19 cellular contexts compared by ENCODE assay signal in genomic region chr10:117540640-117541404, GRCh38. TPM values are rescaled to one million over a fixed set of nuclear protein-coding genes. Genes with fewer than 3 reads are reported as not detected.
DNase-seq lines count a peak whose midpoint lies in the region; ATAC-seq and TF ChIP-seq lines count a peak whose summit lies in the region.
"Had no signal": no experiment of that assay in that cellular context is flagged by ENCODE, and none has a peak within 500 bp of the region (broad histone marks: within the 10 kb centered on the region; RNA-seq: fewer than 3 reads in every experiment).

No MANE protein-coding gene starts in this region.

- H3K4me1 ChIP-seq in ectodermal cell (ENCODE audit: control insufficient read depth, insufficient read depth, low read length) (peaks cover 22% of the 10 kb centered on the region), neural progenitor cell (peaks cover 35% of the 10 kb centered on the region), spleen (peaks cover 17 to 75% (median 56%) of the 10 kb centered on the region in 6 donors)

- H3K4me3 ChIP-seq in ectodermal cell (ENCODE audit: insufficient read depth, low read depth, low read length) = peak overlapping the region; percentile 27
- H3K4me3 ChIP-seq in neural progenitor cell = peak overlapping the region; percentile 83
- no peak overlapping the region for H3K4me3 ChIP-seq in spleen
- H3K4me3 ChIP-seq: thyroid gland had no signal

- H3K79me2 ChIP-seq in neural progenitor cell (ENCODE audit: low read depth) = peaks cover 67% of the 10 kb centered on the region

- H3K36me3 Mint-ChIP-seq in stimulated activated naive CD8-positive, alpha-beta T cell treated with anti-CD3 and anti-CD28 coated beads, Interleukin-15, Interleukin-2, amounts not matched to agents 100 ng/mL and 50 ng/mL, for 24 hours (ENCODE audit: low read depth) = no peaks in the 10 kb centered on the region
- H3K36me3 Mint-ChIP-seq in neural progenitor cell = peaks cover 4% of the 10 kb centered on the region

- H4K20me1 ChIP-seq in neural progenitor cell (ENCODE audit: low read depth) = peaks cover 71% of the 10 kb centered on the region

- no peak for ATAC-seq in stimulated activated naive CD8-positive, alpha-beta T cell treated with anti-CD3 and anti-CD28 coated beads, Interleukin-15, amount 100 ng/mL, for 72 hours
- no peak for ATAC-seq in HG03108 (IDR thresholded peaks at IDR 0.05; ENCODE audit: unreplicated experiment)
- ATAC-seq: Panc1 had no signal

- H3K9me3 ChIP-seq in ectodermal cell (ENCODE audit: control insufficient read depth, low read length) (no peaks in the 10 kb centered on the region), neural progenitor cell (ENCODE audit: low read depth) (no peaks in the 10 kb centered on the region), spleen (no peaks in the 10 kb centered on the region)
- H3K9me3 ChIP-seq: thyroid gland had no signal

- H3K36me3 ChIP-seq in ectodermal cell (ENCODE audit: control insufficient read depth, insufficient read depth, low read length) (no peaks in the 10 kb centered on the region), neural progenitor cell (no peaks in the 10 kb centered on the region), spleen (no peaks in the 10 kb centered on the region)
- H3K36me3 ChIP-seq: thyroid gland had no signal

- DNase-seq in stimulated activated naive CD8-positive, alpha-beta T cell treated with anti-CD3 and anti-CD28 coated beads, Interleukin-15, amount 100 ng/mL, for 72 hours = no peak
- DNase-seq in neural progenitor cell (ENCODE audit: low spot score) (no peak), COLO668 (lab: John Stamatoyannopoulos, UW; ENCODE audit: unreplicated experiment) (no peak), RKO (ENCODE audit: low spot score) (no peak), spleen (no peak)
- DNase-seq: activated naive CD4-positive, alpha-beta T cell treated with anti-CD3 and anti-CD28 coated beads, Interleukin-2, amount 50 U/mL, for 16 hours; AML-193; central memory CD4-positive, alpha-beta T cell; NCI-H187 treated with DMSO at 0.1 percent for 48 hours; NCI-H748 treated with DMSO at 0.1 percent for 48 hours; SW 1271; thyroid gland had no signal

- H3K27ac Mint-ChIP-seq in stimulated activated naive CD8-positive, alpha-beta T cell treated with anti-CD3 and anti-CD28 coated beads, Interleukin-15, Interleukin-2, amounts not matched to agents 100 ng/mL and 50 ng/mL, for 24 hours = no peak overlapping the region
- peak overlapping the region in 1 of 2 donors; percentile 33 for H3K27ac Mint-ChIP-seq in stimulated activated naive CD8-positive, alpha-beta T cell treated with anti-CD3 and anti-CD28 coated beads, Interleukin-15, amount 100 ng/mL, for 72 hours
- H3K27ac Mint-ChIP-seq in neural progenitor cell = no peak overlapping the region

- H3K27ac ChIP-seq in ectodermal cell (ENCODE audit: insufficient read depth, low read depth, low read length, poor library complexity, severe bottlenecking) (no peak overlapping the region), neural progenitor cell (no peak overlapping the region), spleen (no peak overlapping the region)
- H3K27ac ChIP-seq: thyroid gland, VCaP had no signal

- peaks cover 100% of the 10 kb centered on the region for H3K27me3 ChIP-seq in ectodermal cell (ENCODE audit: control insufficient read depth, insufficient read depth, low read length, poor library complexity, severe bottlenecking)
- peaks cover 98% of the 10 kb centered on the region for H3K27me3 ChIP-seq in neural progenitor cell
- H3K27me3 ChIP-seq in spleen (replicated peaks in 1 of 7) = peaks cover 28 to 100% (median 100%) of the 10 kb centered on the region in 7 donors

- peaks cover 23% of the 10 kb centered on the region for H3K4me1 Mint-ChIP-seq in stimulated activated naive CD8-positive, alpha-beta T cell treated with anti-CD3 and anti-CD28 coated beads, Interleukin-15, Interleukin-2, amounts not matched to agents 100 ng/mL and 50 ng/mL, for 24 hours (ENCODE audit: low read depth)
- peaks cover 68% of the 10 kb centered on the region for H3K4me1 Mint-ChIP-seq in stimulated activated naive CD8-positive, alpha-beta T cell treated with anti-CD3 and anti-CD28 coated beads, Interleukin-15, amount 100 ng/mL, for 72 hours
- peaks cover 35% of the 10 kb centered on the region for H3K4me1 Mint-ChIP-seq in neural progenitor cell

- peaks cover 67% of the 10 kb centered on the region for H3K27me3 Mint-ChIP-seq in stimulated activated naive CD8-positive, alpha-beta T cell treated with anti-CD3 and anti-CD28 coated beads, Interleukin-15, Interleukin-2, amounts not matched to agents 100 ng/mL and 50 ng/mL, for 24 hours
- peaks cover 100% of the 10 kb centered on the region for H3K27me3 Mint-ChIP-seq in stimulated activated naive CD8-positive, alpha-beta T cell treated with anti-CD3 and anti-CD28 coated beads, Interleukin-15, amount 100 ng/mL, for 72 hours
- peaks cover 66% of the 10 kb centered on the region for H3K27me3 Mint-ChIP-seq in neural progenitor cell (ENCODE audit: insufficient read depth, low read depth)

- no peaks in the 10 kb centered on the region for H3K9me3 Mint-ChIP-seq in stimulated activated naive CD8-positive, alpha-beta T cell treated with anti-CD3 and anti-CD28 coated beads, Interleukin-15, Interleukin-2, amounts not matched to agents 100 ng/mL and 50 ng/mL, for 24 hours
- no peaks in the 10 kb centered on the region for H3K9me3 Mint-ChIP-seq in stimulated activated naive CD8-positive, alpha-beta T cell treated with anti-CD3 and anti-CD28 coated beads, Interleukin-15, amount 100 ng/mL, for 72 hours
- no peaks in the 10 kb centered on the region for H3K9me3 Mint-ChIP-seq in neural progenitor cell

- peak overlapping the region; percentile 95 for H3K4me2 ChIP-seq in neural progenitor cell

- H3K9ac ChIP-seq in neural progenitor cell = no peak overlapping the region

- no peak for TF ChIP-seq POLR2A in spleen (IDR thresholded peaks at IDR 0.05)

- intact Hi-C loops in spleen (cut with DNase I; ENCODE audit: low total_unique reads) = loop anchor here (10.0 kb wide), 1 partner anchor 144 kb away; no protein-coding TSS in a partner anchor

- 10 to 15% methylated on average over 13 to 14 of the region's 14 CpGs for WGBS in ectodermal cell, 2 experiments
- 15 to 21% (median 19%) methylated on average over 14 of the region's 14 CpGs for WGBS in spleen, 5 donors

- H2AFZ ChIP-seq in neural progenitor cell (replicated peaks) = no peak overlapping the region

- TF ChIP-seq CTCF in neural progenitor cell (IDR thresholded peaks at IDR 0.05) (no peak), spleen (IDR thresholded peaks at IDR 0.05 in 8 of 11, conservative IDR thresholded peaks at IDR 0.05 in 3 of 11) (no peak)

- peak overlapping the region; percentile 3 for H3K4me3 Mint-ChIP-seq in stimulated activated naive CD8-positive, alpha-beta T cell treated with anti-CD3 and anti-CD28 coated beads, Interleukin-15, Interleukin-2, amounts not matched to agents 100 ng/mL and 50 ng/mL, for 24 hours
- peak overlapping the region in 1 of 2 donors; percentile 37 for H3K4me3 Mint-ChIP-seq in stimulated activated naive CD8-positive, alpha-beta T cell treated with anti-CD3 and anti-CD28 coated beads, Interleukin-15, amount 100 ng/mL, for 72 hours
- peak overlapping the region; percentile 95 for H3K4me3 Mint-ChIP-seq in neural progenitor cell

- H3F3A ChIP-seq in neural progenitor cell (ENCODE audit: low read depth) = peaks cover 34% of the 10 kb centered on the region

RNA-seq across cellular contexts. Expression of gene EMX2, which starts 1.7 kb away (rescaled TPM):
- polyA plus RNA-seq in ectodermal cell (2013, experiment 1 of 4) = 14.7 TPM
- polyA plus RNA-seq in ectodermal cell (2013, experiment 2 of 4) = 26.8 TPM
- 15.9 TPM for polyA plus RNA-seq in ectodermal cell (2013, experiment 3 of 4)
- polyA plus RNA-seq in ectodermal cell (2013, experiment 4 of 4) = 21.5 TPM
- total RNA-seq in neural progenitor cell (ENCODE audit: low replicate concordance) = 9.5 and 22.7 TPM in 2 replicates
- total RNA-seq in spleen = not detected
- polyA plus RNA-seq in spleen = under 1 TPM in 1 of 3 donors, not detected in 2; 0.06 TPM
- total RNA-seq: HT-29, pulmonary artery endothelial cell had no signal

Comparison
In these comparisons a context has a peak if more than half of its experiments do, and no peak if none do; other contexts are left out.
1. H3K4me3 ChIP-seq: peak in ectodermal cell (single experiment) and neural progenitor cell (single experiment); none in spleen (0 of 8).
2. RNA of gene EMX2, which starts 1.7 kb away (total RNA-seq): 9.5 to 22.7 TPM in neural progenitor cell; not detected in spleen; every median in the first group is over 10 times any median in the second.